30 cellular contexts compared by ENCODE assay signal in genomic region chr3:191484461-191484860, GRCh38. TPM values are rescaled to one million over a fixed set of nuclear protein-coding genes. Genes with fewer than 3 reads are reported as not detected.
DNase-seq lines count a peak whose midpoint lies in the region; ATAC-seq, FAIRE-seq and TF ChIP-seq lines count a peak whose summit lies in the region.
"Had no signal": no experiment of that assay in that cellular context is flagged by ENCODE, and none has a peak within 500 bp of the region (broad histone marks: within the 10 kb centered on the region; RNA-seq: fewer than 3 reads in every experiment).

No MANE protein-coding gene starts in this region.

- H3K9me3 ChIP-seq in breast epithelium: peaks cover 0 to 8% of the 10 kb centered on the region in 2 donors
- H3K9me3 ChIP-seq in small intestine (ENCODE audit: control insufficient read depth, low read depth): no peaks in the 10 kb centered on the region
- no peaks in the 10 kb centered on the region for H3K9me3 ChIP-seq in CD4-positive, alpha-beta T cell (ENCODE audit: control insufficient read depth, low read length)
- H3K9me3 ChIP-seq: BE2C, Peyer's patch, SJCRH30 had no signal

- H3K36me3 Mint-ChIP-seq in MCF 10A (ENCODE audit: insufficient read depth, unreplicated experiment): no peaks in the 10 kb centered on the region
- H3K36me3 Mint-ChIP-seq in CD4-positive, alpha-beta T cell (ENCODE audit: low read depth): no peaks in the 10 kb centered on the region
- H3K36me3 Mint-ChIP-seq: CD14-positive monocyte had no signal

- H3K4me1 ChIP-seq in breast epithelium (no peaks in the 10 kb centered on the region), small intestine (ENCODE audit: control insufficient read depth in 2 of 2, insufficient read depth in 1 of 2, low read depth in 1 of 2, low read length in 1 of 2) (no peaks in the 10 kb centered on the region)
- H3K4me1 ChIP-seq: BE2C, HAP-1, Peyer's patch, SJCRH30 had no signal

- DNase-seq in MCF 10A (ENCODE audit: unreplicated experiment) (peak; percentile 71), breast epithelium (ENCODE audit: low spot score in 2 of 2) (no peak), RWPE1 (ENCODE audit: low spot score) (peak; percentile 52), epithelial cell of prostate (ENCODE audit: low read depth, low spot score) (peak; percentile 14), small intestine (peak; percentile 26)
- DNase-seq in activated effector memory CD4-positive, alpha-beta T cell treated with anti-CD3 and anti-CD28 coated beads, Interleukin-2, amount 50 U/mL, for 16 hours: no peak
- DNase-seq in activated CD4-positive, alpha-beta T cell treated with anti-CD3 and anti-CD28 coated beads, Interleukin-2, amount 50 U/mL, for 1 hour: no peak
- DNase-seq in CD4-positive, alpha-beta T cell: no peak
- DNase-seq: ACHN, BE2C, DMS153, GDM1, GOT3, NCI-H1092, NCI-H1417 treated with DMSO at 0.1 percent for 48 hours, NCI-H187, NCI-H2081 treated with DMSO at 0.1 percent for 48 hours, NCI-H2171, NCI-H226, NCI-H510A, NCI-H69, Peyer's patch, SJCRH30 had no signal

- no peak for FAIRE-seq in small intestine (lab: Jason Lieb, UNC)
- FAIRE-seq: GM12878 had no signal

- H3K4me3 ChIP-seq in breast epithelium (no peak overlapping the region), small intestine (ENCODE audit: low read depth in 1 of 2, low read length in 2 of 2) (no peak overlapping the region)
- H3K4me3 ChIP-seq: GM12878, HAP-1, Peyer's patch, SJCRH30 had no signal

- no peak overlapping the region for H3K27ac ChIP-seq in breast epithelium
- H3K27ac ChIP-seq in RWPE1: peak overlapping the region; percentile 46; the same call in 1 of the 2 replicates
- peak overlapping the region; percentile 19 for H3K27ac ChIP-seq in epithelial cell of prostate
- no peak overlapping the region for H3K27ac ChIP-seq in small intestine (ENCODE audit: low read depth in 1 of 2, low read length in 1 of 2)
- H3K27ac ChIP-seq in CD4-positive, alpha-beta T cell (ENCODE audit: low read depth, low read length): no peak overlapping the region
- H3K27ac ChIP-seq: 22Rv1, KMS-11, Peyer's patch, SJCRH30 had no signal

- BruUV-seq in MCF 10A (replicated peaks; lab: Mats Ljungman, UMichigan): no TSS peak

- TF ChIP-seq CTCF in MCF 10A (IDR thresholded peaks at IDR 0.05; ENCODE audit: unreplicated experiment) (no peak), breast epithelium (IDR thresholded peaks at IDR 0.05) (no peak), RWPE1 (conservative IDR thresholded peaks at IDR 0.05; ENCODE audit: low read depth) (no peak)
- TF ChIP-seq CTCF in CD4-positive, alpha-beta T cell (IDR thresholded peaks at IDR 0.05): no peak

- CTCF ChIA-PET in MCF 10A (lab: Yijun Ruan, JAX): no interaction called here
- CTCF ChIA-PET in RWPE1 (lab: Yijun Ruan, JAX): no interaction called here
- CTCF ChIA-PET in CD4-positive, alpha-beta T cell (lab: Charles Lee): no interaction called here

- H3K4me1 Mint-ChIP-seq in MCF 10A (ENCODE audit: insufficient read depth, unreplicated experiment): peaks cover 19% of the 10 kb centered on the region
- no peaks in the 10 kb centered on the region for H3K4me1 Mint-ChIP-seq in CD4-positive, alpha-beta T cell (ENCODE audit: low read depth)
- H3K4me1 Mint-ChIP-seq: CD14-positive monocyte had no signal

- H3K27me3 ChIP-seq in breast epithelium (no peaks in the 10 kb centered on the region), small intestine (ENCODE audit: control insufficient read depth in 2 of 2, insufficient read depth in 2 of 2, low read length in 2 of 2) (no peaks in the 10 kb centered on the region)
- no peaks in the 10 kb centered on the region for H3K27me3 ChIP-seq in CD4-positive, alpha-beta T cell (ENCODE audit: control insufficient read depth, insufficient read depth, low read length)
- H3K27me3 ChIP-seq: BE2C, Peyer's patch, SJCRH30 had no signal

- POLR2A ChIA-PET in MCF 10A (lab: Yijun Ruan, JAX): interaction anchor here (1.0 kb wide), 1 partner anchor 10 kb away, joined by 3 read pairs; no protein-coding TSS in a partner anchor
- POLR2A ChIA-PET in RWPE1 (lab: Yijun Ruan, JAX; ENCODE audit: low non-redundant PET): no interaction called here
- POLR2A ChIA-PET in CD4-positive, alpha-beta T cell (lab: Charles Lee): no interaction called here

- no peak overlapping the region for H3K4me3 Mint-ChIP-seq in MCF 10A (ENCODE audit: unreplicated experiment)
- H3K4me3 Mint-ChIP-seq in CD4-positive, alpha-beta T cell: no peak overlapping the region
- H3K4me3 Mint-ChIP-seq: CD14-positive monocyte had no signal

- no peaks in the 10 kb centered on the region for H3K27me3 Mint-ChIP-seq in MCF 10A (ENCODE audit: insufficient read depth, unreplicated experiment)
- H3K27me3 Mint-ChIP-seq in CD4-positive, alpha-beta T cell: no peaks in the 10 kb centered on the region

- peak overlapping the region; percentile 60 for H3K27ac Mint-ChIP-seq in MCF 10A (ENCODE audit: low read depth, unreplicated experiment)
- H3K27ac Mint-ChIP-seq in CD4-positive, alpha-beta T cell: no peak overlapping the region
- H3K27ac Mint-ChIP-seq: CD14-positive monocyte had no signal

- peaks cover 10% of the 10 kb centered on the region for H3K9me3 Mint-ChIP-seq in MCF 10A (ENCODE audit: unreplicated experiment)
- peaks cover 4% of the 10 kb centered on the region for H3K9me3 Mint-ChIP-seq in CD4-positive, alpha-beta T cell

- intact Hi-C loops in MCF 10A (cut with micrococcal nuclease): no loop called here
- intact Hi-C loops in breast epithelium (cut with DNase I; ENCODE audit: low total_unique reads): no loop called here
- intact Hi-C loops in CD4-positive, alpha-beta T cell (cut with DNase I, micrococcal nuclease): no loop called here

- TF ChIP-seq POLR2A in breast epithelium (IDR thresholded peaks at IDR 0.05): no peak

- H3K36me3 ChIP-seq in breast epithelium (no peaks in the 10 kb centered on the region), small intestine (ENCODE audit: control insufficient read depth in 2 of 2, insufficient read depth in 2 of 2, low read length in 2 of 2) (no peaks in the 10 kb centered on the region)
- H3K36me3 ChIP-seq: BE2C, HAP-1, Peyer's patch, SJCRH30 had no signal

- ATAC-seq in CD4-positive, alpha-beta T cell (ENCODE audit: poor library complexity): no peak
- ATAC-seq: GM12878, Right ventricle myocardium inferior, SK-N-SH treated with all-trans-retinoic acid at 6 μM for 48 hours had no signal

- 81 to 94% (median 85%) methylated on average over 3 of the region's 3 CpGs for WGBS in small intestine, 3 donors

RNA-seq across cellular contexts. Expression of gene PYDC2, which starts 23.5 kb away (rescaled TPM):
- total RNA-seq in MCF 10A (2022): not detected in 2 replicates
- total RNA-seq in breast epithelium: not detected
- polyA plus RNA-seq in small intestine: not detected
- not detected for total RNA-seq in CD4-positive, alpha-beta T cell
- total RNA-seq: GM12878, Peyer's patch, Right ventricle myocardium inferior, SJCRH30 had no signal
- polyA plus RNA-seq: CD14-positive monocyte, GM12878 had no signal

Comparison
In these comparisons a context has a peak if more than half of its experiments do, and no peak if none do; other contexts are left out.
1. DNase-seq: peak in MCF 10A (single experiment), RWPE1 (single experiment), epithelial cell of prostate (single experiment) and small intestine (single experiment); none in breast epithelium (0 of 2), activated effector memory CD4-positive, alpha-beta T cell treated with anti-CD3 and anti-CD28 coated beads, Interleukin-2, amount 50 U/mL, for 16 hours (single experiment), activated CD4-positive, alpha-beta T cell treated with anti-CD3 and anti-CD28 coated beads, Interleukin-2, amount 50 U/mL, for 1 hour (single experiment) and CD4-positive, alpha-beta T cell (0 of 10).
2. H3K27ac ChIP-seq: peak in RWPE1 (single experiment) and epithelial cell of prostate (single experiment); none in breast epithelium (0 of 2), small intestine (0 of 2) and CD4-positive, alpha-beta T cell (single experiment).